8 cellular contexts compared by ENCODE assay signal in the genomic region with DNA sequence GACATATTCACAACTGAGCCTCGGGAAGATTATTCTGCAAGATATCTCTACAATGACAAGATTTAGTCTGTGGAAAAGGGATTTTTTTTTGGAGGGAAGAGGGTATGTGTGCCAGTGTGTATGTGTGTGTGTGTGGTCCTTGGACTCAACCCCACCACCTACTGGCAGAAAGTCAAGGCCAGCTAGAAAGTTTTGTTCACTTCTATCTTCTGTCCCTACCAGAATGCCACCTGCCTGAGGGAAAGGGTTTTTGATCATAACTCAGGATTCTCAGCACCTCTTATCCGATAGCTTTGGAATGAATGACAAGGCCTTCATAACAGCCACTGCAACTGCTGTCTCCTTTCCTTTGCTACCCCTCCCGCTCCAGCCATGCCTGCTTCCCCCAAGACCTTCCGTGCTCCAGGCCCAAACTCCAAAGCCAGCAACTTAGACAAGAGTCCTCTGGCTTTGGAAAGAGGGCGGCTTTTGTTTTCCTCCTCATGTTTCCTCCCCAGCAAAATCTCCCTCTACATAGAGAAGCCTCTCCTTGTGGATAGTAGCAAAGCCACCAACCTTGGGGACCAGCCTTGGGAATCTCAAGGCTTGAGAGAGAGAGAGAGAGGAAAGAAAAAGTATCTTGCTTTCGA.
A peak's percentile ranks its signal among the peaks of the same experiment; 100 is the strongest.
DNase-seq lines count a peak whose midpoint lies in the region; ATAC-seq and TF ChIP-seq lines count a peak whose summit lies in the region.

No MANE protein-coding gene starts in this region.

- peak; percentile 56 for TF ChIP-seq CTCF in cardiac fibroblast (IDR thresholded peaks at IDR 0.05; ENCODE audit: low read depth, low read length)

- peak overlapping the region in 1 of 2 donors; percentile 40 for H3K4me3 ChIP-seq in cardiac fibroblast (replicated peaks in 1 of 2; ENCODE audit: low read depth in 2 of 2, low read length in 2 of 2)

- DNase-seq in COLO829 (ENCODE audit: low spot score) (peak; percentile 59), NCI-H69 (lab: John Stamatoyannopoulos, UW) (peak; percentile 15), cardiac fibroblast (ENCODE audit: low read depth in 2 of 2) (peak; percentile 46 to 52), kidney glomerular epithelial cell (lab: John Stamatoyannopoulos, UW) (peak; percentile 7)
- peak; percentile 28 for DNase-seq in stimulated activated naive CD8-positive, alpha-beta T cell treated with anti-CD3 and anti-CD28 coated beads, Interleukin-15, Interleukin-2, amounts not matched to agents 100 U/mL and 50 U/mL, for 24 hours

- ATAC-seq in GM19452 (IDR thresholded peaks at IDR 0.05; ENCODE audit: unreplicated experiment) (peak; percentile 14), HG03571 (IDR thresholded peaks at IDR 0.05; ENCODE audit: unreplicated experiment) (no peak), GM21717 (IDR thresholded peaks at IDR 0.05; ENCODE audit: unreplicated experiment) (no peak)
- ATAC-seq in stimulated activated naive CD8-positive, alpha-beta T cell treated with anti-CD3 and anti-CD28 coated beads, Interleukin-15, Interleukin-2, amounts not matched to agents 100 U/mL and 50 U/mL, for 24 hours = peak; percentile 50

Comparison
In these comparisons a context has a peak if more than half of its experiments do, and no peak if none do; other contexts are left out.
1. DNase-seq: peak in every context shown above with its lines; median percentile 59 in COLO829; 49 in cardiac fibroblast; 28 in stimulated activated naive CD8-positive, alpha-beta T cell treated with anti-CD3 and anti-CD28 coated beads, Interleukin-15, Interleukin-2, amounts not matched to agents 100 U/mL and 50 U/mL, for 24 hours; 15 in NCI-H69; 7 in kidney glomerular epithelial cell.
2. ATAC-seq: peak in GM19452 (single experiment) and stimulated activated naive CD8-positive, alpha-beta T cell treated with anti-CD3 and anti-CD28 coated beads, Interleukin-15, Interleukin-2, amounts not matched to agents 100 U/mL and 50 U/mL, for 24 hours (single experiment); none in HG03571 (single experiment) and GM21717 (single experiment).